8 cellular contexts compared by ENCODE assay signal in genomic region chr7:91264083-91264923, GRCh38. TPM values are rescaled to one million over a fixed set of nuclear protein-coding genes. Genes with fewer than 3 reads are reported as not detected.
DNase-seq lines count a peak whose midpoint lies in the region; ATAC-seq lines count a peak whose summit lies in the region.

Gene FZD1, plus strand, starts transcription at chr7:91264433. Its CDS starts 448 bp downstream, at chr7:91264881.

- H3K27ac Mint-ChIP-seq in activated CD8-positive, alpha-beta T cell treated with anti-CD3 and anti-CD28 coated beads, Interleukin-2, amount 10 ng/mL, durations not matched to agents 7 days and 5 days: no peak within 1 kb of the TSS
- no peak within 1 kb of the TSS for H3K27ac Mint-ChIP-seq in stimulated activated effector memory CD8-positive, alpha-beta T cell treated with anti-CD3 and anti-CD28 coated beads, Interleukin-12 subunit alpha, Interleukin-12 subunit beta, amount 100 ng/mL, for 72 hours

- H3K4me1 Mint-ChIP-seq in activated CD8-positive, alpha-beta T cell treated with anti-CD3 and anti-CD28 coated beads, Interleukin-2, amount 10 ng/mL, durations not matched to agents 7 days and 5 days (ENCODE audit: low read depth): peaks cover 14% of the 10 kb centered on the region
- H3K4me1 Mint-ChIP-seq in stimulated activated effector memory CD8-positive, alpha-beta T cell treated with anti-CD3 and anti-CD28 coated beads, Interleukin-12 subunit alpha, Interleukin-12 subunit beta, amount 100 ng/mL, for 72 hours: no peaks in the 10 kb centered on the region

- POLR2A ChIA-PET in activated CD8-positive, alpha-beta T cell treated with anti-CD3 and anti-CD28 coated beads, Interleukin-2, amount 10 ng/mL, durations not matched to agents 7 days and 5 days (lab: Charles Lee): no interaction called here

- H3K4me1 ChIP-seq in esophagus (ENCODE audit: control insufficient read depth in 2 of 2, insufficient read depth in 2 of 2, low read length in 1 of 2) (peaks cover 3 to 15% of the 10 kb centered on the region in 2 donors), mononuclear cell (ENCODE audit: insufficient read depth, low read length) (peaks cover 38% of the 10 kb centered on the region)

- peaks cover 0 to 2% of the 10 kb centered on the region in 2 donors for H3K9me3 ChIP-seq in esophagus (ENCODE audit: control insufficient read depth in 2 of 2, insufficient read depth in 1 of 2, low read depth in 1 of 2, low read length in 1 of 2)
- no peaks in the 10 kb centered on the region for H3K9me3 ChIP-seq in mononuclear cell (ENCODE audit: low read depth, low read length)

- no peaks in the 10 kb centered on the region for H3K36me3 ChIP-seq in esophagus (ENCODE audit: control insufficient read depth in 2 of 2, insufficient read depth in 2 of 2, low read length in 1 of 2)

- no peaks in the 10 kb centered on the region for H3K36me3 Mint-ChIP-seq in activated CD8-positive, alpha-beta T cell treated with anti-CD3 and anti-CD28 coated beads, Interleukin-2, amount 10 ng/mL, durations not matched to agents 7 days and 5 days (ENCODE audit: low read depth)
- H3K36me3 Mint-ChIP-seq in stimulated activated effector memory CD8-positive, alpha-beta T cell treated with anti-CD3 and anti-CD28 coated beads, Interleukin-12 subunit alpha, Interleukin-12 subunit beta, amount 100 ng/mL, for 72 hours: no peaks in the 10 kb centered on the region

- CTCF ChIA-PET in activated CD8-positive, alpha-beta T cell treated with anti-CD3 and anti-CD28 coated beads, Interleukin-2, amount 10 ng/mL, durations not matched to agents 7 days and 5 days (lab: Charles Lee): no interaction called here

- H3K4me3 ChIP-seq in esophagus (ENCODE audit: low read depth in 1 of 2, low read length in 2 of 2) (peak within 1 kb of the TSS; percentile 62 to 90), mononuclear cell (ENCODE audit: low read length) (peak within 1 kb of the TSS; percentile 56)

- peaks cover 36% of the 10 kb centered on the region for H3K27me3 Mint-ChIP-seq in activated CD8-positive, alpha-beta T cell treated with anti-CD3 and anti-CD28 coated beads, Interleukin-2, amount 10 ng/mL, durations not matched to agents 7 days and 5 days (ENCODE audit: low read depth)

- H3K27ac ChIP-seq in esophagus (ENCODE audit: low read depth in 2 of 2, low read length in 1 of 2): peak within 1 kb of the TSS; percentile 90 to 95

- H3K4me3 Mint-ChIP-seq in activated CD8-positive, alpha-beta T cell treated with anti-CD3 and anti-CD28 coated beads, Interleukin-2, amount 10 ng/mL, durations not matched to agents 7 days and 5 days: peak within 1 kb of the TSS; percentile 77
- H3K4me3 Mint-ChIP-seq in stimulated activated effector memory CD8-positive, alpha-beta T cell treated with anti-CD3 and anti-CD28 coated beads, Interleukin-12 subunit alpha, Interleukin-12 subunit beta, amount 100 ng/mL, for 72 hours: peak within 1 kb of the TSS; percentile 60

- H3K9me3 Mint-ChIP-seq in activated CD8-positive, alpha-beta T cell treated with anti-CD3 and anti-CD28 coated beads, Interleukin-2, amount 10 ng/mL, durations not matched to agents 7 days and 5 days (ENCODE audit: insufficient read depth): no peaks in the 10 kb centered on the region
- no peaks in the 10 kb centered on the region for H3K9me3 Mint-ChIP-seq in stimulated activated effector memory CD8-positive, alpha-beta T cell treated with anti-CD3 and anti-CD28 coated beads, Interleukin-12 subunit alpha, Interleukin-12 subunit beta, amount 100 ng/mL, for 72 hours

- no peaks in the 10 kb centered on the region for H3K27me3 ChIP-seq in esophagus (ENCODE audit: control insufficient read depth in 1 of 2, insufficient read depth in 2 of 2, low read length in 2 of 2)
- H3K27me3 ChIP-seq in mononuclear cell (ENCODE audit: insufficient read depth, low read length): peaks cover 21% of the 10 kb centered on the region

- WGBS in esophagus, 2 donors: 1% methylated on average over 62 to 89 of the region's 89 CpGs

- ATAC-seq in GM19455 (IDR thresholded peaks at IDR 0.05; ENCODE audit: unreplicated experiment) (peak; percentile 93), HG03558 (IDR thresholded peaks at IDR 0.05; ENCODE audit: extremely low read depth, unreplicated experiment) (peak; percentile 89)
- ATAC-seq in activated CD8-positive, alpha-beta T cell treated with anti-CD3 and anti-CD28 coated beads, Interleukin-2, amount 10 ng/mL, durations not matched to agents 7 days and 5 days: peak; percentile 85
- peak; percentile 69 for ATAC-seq in stimulated activated effector memory CD8-positive, alpha-beta T cell treated with anti-CD3 and anti-CD28 coated beads, Interleukin-12 subunit alpha, Interleukin-12 subunit beta, amount 100 ng/mL, for 72 hours

- DNase-seq in COLO829 (ENCODE audit: low spot score) (peak; percentile 90), NCI-H524 treated with DMSO at 0.1 percent for 48 hours (lab: John Stamatoyannopoulos, UW) (peak; percentile 85)
- DNase-seq in activated CD8-positive, alpha-beta T cell treated with anti-CD3 and anti-CD28 coated beads, Interleukin-2, amount 10 ng/mL, durations not matched to agents 7 days and 5 days: peak; percentile 70
- peak in 1 of 2 donors; percentile 64 for DNase-seq in stimulated activated effector memory CD8-positive, alpha-beta T cell treated with anti-CD3 and anti-CD28 coated beads, Interleukin-12 subunit alpha, Interleukin-12 subunit beta, amount 100 ng/mL, for 72 hours (ENCODE audit: low spot score in 2 of 2)

RNA-seq across cellular contexts. Expression of gene FZD1, which starts in this region (rescaled TPM):
- total RNA-seq in activated CD8-positive, alpha-beta T cell treated with anti-CD3 and anti-CD28 coated beads, Interleukin-2, amount 10 ng/mL, durations not matched to agents 7 days and 5 days: under 1 TPM; 0.24 to 0.26 TPM
- polyA plus RNA-seq in esophagus: 1 to 10 TPM; 2.7 to 5.0 TPM
- total RNA-seq in mononuclear cell: 3.6 TPM

Comparison
In these comparisons a context has a peak if more than half of its experiments do, and no peak if none do; other contexts are left out.
1. Peak in DNase-seq and ATAC-seq in activated CD8-positive, alpha-beta T cell treated with anti-CD3 and anti-CD28 coated beads, Interleukin-2, amount 10 ng/mL, durations not matched to agents 7 days and 5 days; RNA of the gene not detected or under 1 TPM.